Comparison of ENCODE assay signal across 9 cellular contexts in genomic region chr19:33621811-33622504, GRCh38. TPM values are rescaled to one million over a fixed set of nuclear protein-coding genes. Genes with fewer than 3 reads are reported as not detected.
A peak's percentile ranks its signal among the peaks of the same experiment; 100 is the strongest.
DNase-seq lines count a peak whose midpoint lies in the region; ATAC-seq lines count a peak whose summit lies in the region.
"Had no signal": no experiment of that assay in that cellular context is flagged by ENCODE, and none has a peak within 500 bp of the region (broad histone marks: within the 10 kb centered on the region; RNA-seq: fewer than 3 reads in every experiment).

Gene CHST8 (plus strand): TSS chr19:33621953. CDS start chr19:33689262, 67,309 bp downstream.

- peaks cover 55% of the 10 kb centered on the region for H3K27me3 ChIP-seq in skeletal muscle satellite cell (ENCODE audit: control insufficient read depth, insufficient read depth, low read length)

- H3K9ac ChIP-seq in skeletal muscle satellite cell (ENCODE audit: low read depth, low read length), result no peak within 1 kb of the TSS

- ATAC-seq in left cardiac atrium (peak; percentile 82 to 87), GM21390 (IDR thresholded peaks at IDR 0.05; ENCODE audit: unreplicated experiment) (no peak)

- no peaks in the 10 kb centered on the region for H3K4me1 ChIP-seq in skeletal muscle satellite cell (ENCODE audit: control insufficient read depth, insufficient read depth, low read length)

- H3K4me2 ChIP-seq in skeletal muscle satellite cell (ENCODE audit: low read length), result peak within 1 kb of the TSS; percentile 71

- H3K36me3 ChIP-seq in skeletal muscle satellite cell (ENCODE audit: insufficient read depth, low read length), result no peaks in the 10 kb centered on the region

- H3K9me3 ChIP-seq in skeletal muscle satellite cell (replicated peaks; ENCODE audit: low read length), result no peaks in the 10 kb centered on the region

- intact Hi-C loops in left cardiac atrium (cut with DNase I), result no loop called here

- H3K4me3 ChIP-seq in skeletal muscle satellite cell (ENCODE audit: low read length), result peak within 1 kb of the TSS; percentile 42

- peak; percentile 64 for DNase-seq in NCI-H1436 (lab: John Stamatoyannopoulos, UW)
- no peak for DNase-seq in NCI-H1436 treated with DMSO at 0.1 percent for 48 hours (lab: John Stamatoyannopoulos, UW)
- DNase-seq in SK-N-DZ (ENCODE audit: low spot score), result peak; percentile 66
- DNase-seq in left cardiac atrium, result peak; percentile 47
- no peak for DNase-seq in activated CD4-positive, alpha-beta T cell treated with anti-CD3 and anti-CD28 coated beads, Interleukin-2, amount 50 U/mL, for 1 hour
- DNase-seq in SKM-1 treated with dmso at 0.1 percent for 144 hours (lab: John Stamatoyannopoulos, UW; ENCODE audit: unreplicated experiment), result no peak

RNA-seq across cellular contexts. Expression of gene CHST8, which starts in this region (rescaled TPM):
- polyA plus RNA-seq in SK-N-DZ (2014; cell fraction: cytosol; rRNA removed), result 14.1 and 17.4 TPM in 2 replicates
- 10.4 and 10.5 TPM in 2 replicates for polyA plus RNA-seq in SK-N-DZ (2014; cell fraction: nucleus; rRNA removed)
- under 1 TPM; 0.29 to 0.42 TPM for total RNA-seq in left cardiac atrium
- under 0.01 and 0.22 TPM in 2 replicates for total RNA-seq in skeletal muscle satellite cell (2012; rRNA removed)
- polyA plus RNA-seq: AG04450 had no signal

Comparison
In these comparisons a context has a peak if more than half of its experiments do, and no peak if none do; other contexts are left out.
1. DNase-seq: peak in NCI-H1436 (single experiment) and SK-N-DZ (single experiment); none in NCI-H1436 treated with DMSO at 0.1 percent for 48 hours (single experiment), activated CD4-positive, alpha-beta T cell treated with anti-CD3 and anti-CD28 coated beads, Interleukin-2, amount 50 U/mL, for 1 hour (single experiment) and SKM-1 treated with dmso at 0.1 percent for 144 hours (single experiment).
2. Peak in DNase-seq and ATAC-seq in left cardiac atrium; RNA of the gene not detected or under 1 TPM.